8 cellular contexts compared by ENCODE assay signal in the genomic region with DNA sequence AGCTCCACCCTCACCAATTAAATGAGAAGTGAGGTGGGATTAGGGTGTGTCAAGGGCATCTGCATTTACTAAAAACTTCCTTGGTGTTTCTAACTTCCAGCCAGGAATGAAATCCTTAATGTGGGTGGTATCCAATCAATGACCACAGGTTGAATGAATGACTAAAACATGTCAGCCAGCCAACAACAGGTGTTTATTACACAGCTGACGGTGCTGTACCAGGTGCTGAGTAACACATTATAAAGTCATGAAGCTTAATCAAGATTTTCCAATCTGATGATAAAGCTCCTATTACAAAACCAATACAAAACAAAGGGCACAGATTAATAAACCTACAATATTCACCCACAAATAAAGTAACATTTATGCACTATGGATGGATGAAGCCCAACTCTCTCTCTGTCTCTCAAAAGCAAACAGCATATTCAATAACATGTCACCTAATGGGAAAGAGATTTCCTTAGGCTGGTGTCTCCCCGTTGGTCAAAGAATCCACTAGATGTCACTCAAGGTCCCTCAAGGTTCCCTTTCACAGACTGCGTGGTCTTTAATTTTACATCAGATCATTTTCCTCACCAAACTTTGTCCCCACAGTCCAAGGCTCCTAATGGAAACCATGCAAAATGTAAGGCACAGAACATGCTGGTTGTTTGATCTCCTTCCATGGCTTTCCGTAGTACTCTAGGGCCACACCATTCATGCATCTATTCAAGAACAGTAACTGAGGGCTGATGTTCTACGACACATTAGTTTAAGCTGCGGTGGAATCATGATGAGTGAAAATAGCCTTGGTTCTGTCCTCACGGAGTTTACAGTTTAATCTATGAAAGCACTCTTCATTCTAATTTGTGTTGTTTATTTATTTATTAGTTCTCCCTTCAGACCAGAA. TPM values are rescaled to one million over a fixed set of nuclear protein-coding genes. Genes with fewer than 3 reads are reported as not detected.
DNase-seq lines count a peak whose midpoint lies in the region; ATAC-seq, FAIRE-seq and TF ChIP-seq lines count a peak whose summit lies in the region.

No MANE protein-coding gene starts in this region.

- intact Hi-C loops in testis (cut with DNase I; ENCODE audit: low total_unique reads), result no loop called here

- FAIRE-seq in RCC 7860 (lab: Jason Lieb, UNC), result peak; percentile 73

- no peaks in the 10 kb centered on the region for H3K9me3 ChIP-seq in lung (ENCODE audit: control insufficient read depth in 2 of 2, insufficient read depth in 1 of 2, low read length in 1 of 2)
- no peaks in the 10 kb centered on the region for H3K9me3 ChIP-seq in effector memory CD4-positive, alpha-beta T cell (ENCODE audit: control insufficient read depth, low read length)
- H3K9me3 ChIP-seq in testis, result no peaks in the 10 kb centered on the region

- peak; percentile 75 for ATAC-seq in HG03432 (IDR thresholded peaks at IDR 0.05; ENCODE audit: unreplicated experiment)
- peak; percentile 50 for ATAC-seq in lung (ENCODE audit: insufficient read depth, low FRiP score)

- no peak for TF ChIP-seq POLR2A in testis (IDR thresholded peaks at IDR 0.05)

- H3K27ac ChIP-seq in C4-2B, result no peak overlapping the region
- H3K27ac ChIP-seq in lung (ENCODE audit: low read depth in 1 of 2, low read length in 1 of 2), result no peak overlapping the region
- H3K27ac ChIP-seq in effector memory CD4-positive, alpha-beta T cell (ENCODE audit: insufficient read depth, low read length, poor library complexity, severe bottlenecking), result no peak overlapping the region
- no peak overlapping the region for H3K27ac ChIP-seq in testis

- DNase-seq in GM10248 (ENCODE audit: extremely low spot score) (peak; percentile 53), RCC 7860 (ENCODE audit: low spot score) (peak; percentile 39), dedifferentiated amniotic fluid mesenchymal stem cell (ENCODE audit: extremely low spot score) (peak; percentile 26), lung (ENCODE audit: low spot score) (no peak), testis (no peak)
- no peak for DNase-seq in effector memory CD4-positive, alpha-beta T cell

- H3K4me3 ChIP-seq in lung (no peak overlapping the region), testis (no peak overlapping the region)
- no peak overlapping the region for H3K4me3 ChIP-seq in effector memory CD4-positive, alpha-beta T cell (ENCODE audit: insufficient read depth, low read depth, low read length, poor library complexity, severe bottlenecking)

- no peaks in the 10 kb centered on the region for H3K36me3 ChIP-seq in lung (ENCODE audit: control insufficient read depth in 2 of 2, insufficient read depth in 2 of 2, low read length in 2 of 2)
- no peaks in the 10 kb centered on the region for H3K36me3 ChIP-seq in effector memory CD4-positive, alpha-beta T cell (ENCODE audit: control insufficient read depth, insufficient read depth, low read length)
- H3K36me3 ChIP-seq in testis (ENCODE audit: low read depth, missing control alignments), result no peaks in the 10 kb centered on the region

- TF ChIP-seq CTCF in C4-2B (conservative IDR thresholded peaks at IDR 0.05), result peak; percentile 83
- peak; percentile 70 for TF ChIP-seq CTCF in GM10248 (IDR thresholded peaks at IDR 0.05; ENCODE audit: control extremely low read depth, extremely low read depth, low read depth, missing control alignments)
- peak; percentile 55 for TF ChIP-seq CTCF in lung (IDR thresholded peaks at IDR 0.05; ENCODE audit: control extremely low read depth, extremely low read depth)
- no peak for TF ChIP-seq CTCF in testis (IDR thresholded peaks at IDR 0.05)

- CTCF ChIA-PET in GM10248 (lab: Yijun Ruan, JAX), result interaction anchor here (0.6 to 5.3 kb wide), 27 partner anchors 11 to 560 kb away, joined by 3 to 100 read pairs (median 3); no protein-coding TSS in a partner anchor

- POLR2A ChIA-PET in GM10248 (lab: Yijun Ruan, JAX), result no interaction called here

- peaks cover 0 to 1% of the 10 kb centered on the region in 2 donors for H3K4me1 ChIP-seq in lung (ENCODE audit: control insufficient read depth in 2 of 2, insufficient read depth in 2 of 2, low read length in 2 of 2)
- H3K4me1 ChIP-seq in effector memory CD4-positive, alpha-beta T cell (ENCODE audit: control insufficient read depth, insufficient read depth, low read length, poor library complexity, severe bottlenecking), result no peaks in the 10 kb centered on the region
- H3K4me1 ChIP-seq in testis, result no peaks in the 10 kb centered on the region

- 52 to 56% methylated on average over 7 of the region's 7 CpGs for WGBS in lung, 2 donors
- 63 to 77% methylated on average over 7 of the region's 7 CpGs for WGBS in testis, 2 donors

- no peaks in the 10 kb centered on the region for H3K27me3 ChIP-seq in lung (ENCODE audit: control insufficient read depth, insufficient read depth)
- no peaks in the 10 kb centered on the region for H3K27me3 ChIP-seq in effector memory CD4-positive, alpha-beta T cell (replicated peaks; ENCODE audit: control insufficient read depth, insufficient read depth, low read length, poor library complexity, severe bottlenecking)
- no peaks in the 10 kb centered on the region for H3K27me3 ChIP-seq in testis

RNA-seq across cellular contexts. Expression of a gene that starts 6.4 kb away (rescaled TPM):
- total RNA-seq in lung (10 to 100 TPM; 48.8 to 70.7 TPM), testis (10 to 100 TPM; 58.5 to 80.5 TPM)
- polyA plus RNA-seq in lung (1 to 10 TPM; 4.2 to 5.3 TPM), testis (ENCODE audit: insufficient read depth, low read depth, low replicate concordance) (19.7 TPM)

Comparison
In these comparisons a context has a peak if more than half of its experiments do, and no peak if none do; other contexts are left out.
1. CTCF ChIP-seq: peak in C4-2B (single experiment), GM10248 (single experiment) and lung (single experiment); none in testis (0 of 3).
2. DNase-seq: peak in GM10248 (single experiment), RCC 7860 (single experiment) and dedifferentiated amniotic fluid mesenchymal stem cell (single experiment); none in lung (single experiment), effector memory CD4-positive, alpha-beta T cell (0 of 3) and testis (single experiment).